8 cellular contexts compared by ENCODE assay signal in the genomic region with DNA sequence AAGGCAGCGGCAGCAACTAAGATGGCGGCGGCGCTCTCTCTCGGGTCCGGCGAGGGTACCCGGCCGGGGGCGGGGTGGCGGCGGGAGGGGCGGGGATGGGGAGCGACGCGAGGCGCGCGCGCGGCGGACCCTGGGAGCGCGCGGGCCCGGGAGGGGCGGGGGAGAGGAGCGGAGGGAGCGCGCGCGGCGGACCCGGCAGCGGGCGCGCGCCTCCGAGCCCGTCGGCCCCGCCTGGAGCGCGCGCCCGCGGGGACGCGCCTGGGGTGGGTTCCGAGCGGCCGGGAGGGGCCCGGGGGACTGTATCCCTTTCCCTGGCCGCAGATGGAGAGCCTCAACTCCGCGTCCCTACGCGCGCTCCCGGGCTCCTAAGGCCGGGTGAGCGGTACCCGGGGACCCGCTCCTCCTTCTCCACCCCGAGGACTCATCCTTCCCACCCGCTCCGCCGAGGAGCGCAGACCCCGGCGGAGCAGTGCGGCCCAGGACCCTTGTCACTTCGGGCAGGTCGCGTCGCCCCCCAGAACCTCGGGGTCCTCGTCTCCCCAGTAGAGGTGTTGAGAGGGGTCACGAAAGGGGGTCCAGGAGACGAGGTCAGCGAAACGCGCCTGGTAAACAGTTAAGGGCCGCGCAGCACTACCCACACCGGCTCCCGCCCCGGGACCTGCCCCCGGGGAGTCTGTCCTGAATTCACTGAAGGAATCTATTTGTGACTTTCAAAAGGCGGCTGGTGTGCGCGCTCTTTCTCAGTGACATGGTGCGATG. TPM values are rescaled to one million over a fixed set of nuclear protein-coding genes. Genes with fewer than 3 reads are reported as not detected.
A peak's percentile ranks its signal among the peaks of the same experiment; 100 is the strongest.
DNase-seq lines count a peak whose midpoint lies in the region; ATAC-seq, FAIRE-seq and TF ChIP-seq lines count a peak whose summit lies in the region.

A gene (minus strand): TSS at position 23 of the 759 bp plus-strand sequence. CDS start 232 bp downstream, outside the sequence.

- H3K4me1 ChIP-seq in smooth muscle cell (ENCODE audit: low read depth) = peaks cover 26% of the 10 kb centered on the region

- peak within 1 kb of the TSS; percentile 82 for H3K27ac Mint-ChIP-seq in activated B cell treated with CpG ODN at 0.5 μM for 24 hours
- H3K27ac Mint-ChIP-seq in immature natural killer cell = peak within 1 kb of the TSS; percentile 84 to 95 (median 90)

- H3K79me2 ChIP-seq in smooth muscle cell (ENCODE audit: low read depth) = peaks cover 35% of the 10 kb centered on the region

- H3F3A ChIP-seq in smooth muscle cell (ENCODE audit: low read depth) = peaks cover 35% of the 10 kb centered on the region

- H3K36me3 Mint-ChIP-seq in activated B cell treated with CpG ODN at 0.5 μM for 24 hours (ENCODE audit: low read depth) (no peaks in the 10 kb centered on the region), immature natural killer cell (no peaks in the 10 kb centered on the region)

- TF ChIP-seq CTCF in activated B cell treated with CpG ODN at 0.5 μM for 24 hours (IDR thresholded peaks at IDR 0.05) (no peak), bronchial epithelial cell (IDR thresholded peaks at IDR 0.05; ENCODE audit: insufficient read depth, low read length, severe bottlenecking) (no peak), smooth muscle cell (IDR thresholded peaks at IDR 0.05; ENCODE audit: borderline replicate concordance, insufficient read depth, poor library complexity, severe bottlenecking) (no peak)

- H3K27me3 Mint-ChIP-seq in activated B cell treated with CpG ODN at 0.5 μM for 24 hours (no peaks in the 10 kb centered on the region), immature natural killer cell (ENCODE audit: low read depth in 3 of 3) (peaks cover 3 to 8% (median 6%) of the 10 kb centered on the region in 3 donors)

- DNase-seq in GM04504 (ENCODE audit: low read depth) (peak; percentile 64), NCI-H2171 (lab: John Stamatoyannopoulos, UW) (peak; percentile 91), activated B cell treated with CpG ODN at 0.5 μM for 24 hours (peak; percentile 82), bronchial epithelial cell (ENCODE audit: low read depth) (no peak), immature natural killer cell (peak; percentile 81 to 86 (median 86)), smooth muscle cell (lab: John Stamatoyannopoulos, UW; ENCODE audit: unreplicated experiment) (peak; percentile 80), GF-D8 (lab: John Stamatoyannopoulos, UW) (no peak)

- ATAC-seq in HG02840 (IDR thresholded peaks at IDR 0.05; ENCODE audit: low FRiP score, unreplicated experiment) = peak; percentile 46
- ATAC-seq in activated B cell treated with CpG ODN at 0.5 μM for 24 hours (ENCODE audit: low read depth) = peak; percentile 82

- intact Hi-C loops in activated B cell treated with CpG ODN at 0.5 μM for 24 hours (cut with micrococcal nuclease) = loop anchor here (1.0 to 2.0 kb wide), 4 partner anchors 27 to 236 kb away; a partner anchor contains a TSS

- no peak for FAIRE-seq in bronchial epithelial cell (lab: Jason Lieb, UNC)

- no peaks in the 10 kb centered on the region for H3K36me3 ChIP-seq in bronchial epithelial cell (ENCODE audit: control insufficient read depth, insufficient read depth, low read length)
- no peaks in the 10 kb centered on the region for H3K36me3 ChIP-seq in smooth muscle cell (ENCODE audit: low read depth)

- POLR2A ChIA-PET in activated B cell treated with CpG ODN at 0.5 μM for 24 hours (lab: Charles Lee) = no interaction called here

- CTCF ChIA-PET in activated B cell treated with CpG ODN at 0.5 μM for 24 hours (lab: Charles Lee) = interaction anchor here (2.4 kb wide), 1 partner anchor 39 kb away, joined by 12 read pairs; no protein-coding TSS in a partner anchor

- peak within 1 kb of the TSS; percentile 38 for H3K27ac ChIP-seq in smooth muscle cell (ENCODE audit: low read depth)

- peak within 1 kb of the TSS; percentile 98 for H3K4me3 ChIP-seq in bronchial epithelial cell (ENCODE audit: low read depth, low read length)
- peak within 1 kb of the TSS; percentile 87 for H3K4me3 ChIP-seq in smooth muscle cell

- peaks cover 55% of the 10 kb centered on the region for H3K4me1 Mint-ChIP-seq in activated B cell treated with CpG ODN at 0.5 μM for 24 hours
- H3K4me1 Mint-ChIP-seq in immature natural killer cell = peaks cover 33 to 47% of the 10 kb centered on the region in 2 donors

- peak within 1 kb of the TSS; percentile 2 for H3K9ac ChIP-seq in smooth muscle cell (ENCODE audit: low read depth)

- H3K4me2 ChIP-seq in smooth muscle cell = peak within 1 kb of the TSS; percentile 92

- H3K9me3 ChIP-seq in smooth muscle cell (replicated peaks; ENCODE audit: low read depth) = no peaks in the 10 kb centered on the region

- H4K20me1 ChIP-seq in smooth muscle cell (ENCODE audit: low read depth) = peaks cover 41% of the 10 kb centered on the region

- no peaks in the 10 kb centered on the region for H3K27me3 ChIP-seq in bronchial epithelial cell (ENCODE audit: control insufficient read depth, insufficient read depth, low read length)
- H3K27me3 ChIP-seq in smooth muscle cell (ENCODE audit: low read depth) = no peaks in the 10 kb centered on the region

- WGBS in smooth muscle cell (ENCODE audit: low lambda C conversion rate) = under 1% methylated on average over 64 of the region's 93 CpGs

- H3K9me3 Mint-ChIP-seq in activated B cell treated with CpG ODN at 0.5 μM for 24 hours (no peaks in the 10 kb centered on the region), immature natural killer cell (no peaks in the 10 kb centered on the region)

- peak within 1 kb of the TSS; percentile 92 for H3K4me3 Mint-ChIP-seq in activated B cell treated with CpG ODN at 0.5 μM for 24 hours
- H3K4me3 Mint-ChIP-seq in immature natural killer cell = peak within 1 kb of the TSS; percentile 96 to 98 (median 97)

- H2AFZ ChIP-seq in smooth muscle cell (ENCODE audit: low read depth) = peak within 1 kb of the TSS; percentile 74

RNA-seq across cellular contexts. Expression of the gene that starts here (rescaled TPM):
- total RNA-seq in activated B cell treated with CpG ODN at 0.5 μM for 24 hours (50.7 and 52.2 TPM in 2 replicates), bronchial epithelial cell (131 and 142 TPM in 2 replicates), smooth muscle cell (45.4 and 51.3 TPM in 2 replicates)
- polyA plus RNA-seq in immature natural killer cell (10 to 100 TPM in 2 of 3 donors, 1 to 10 TPM in 1; 7.4 to 35.7 (median 11.0) TPM), smooth muscle cell (83.5 and 90.8 TPM in 2 replicates)

Comparison
In these comparisons a context has a peak if more than half of its experiments do, and no peak if none do; other contexts are left out.
1. DNase-seq: peak in GM04504 (single experiment), NCI-H2171 (single experiment), activated B cell treated with CpG ODN at 0.5 μM for 24 hours (single experiment), immature natural killer cell (3 of 3) and smooth muscle cell (single experiment); none in bronchial epithelial cell (single experiment) and GF-D8 (single experiment).